ENCODE assay signal across 8 cellular contexts in genomic region chr17:57121308-57122042, GRCh38. TPM values are rescaled to one million over a fixed set of nuclear protein-coding genes. Genes with fewer than 3 reads are reported as not detected.
DNase-seq lines count a peak whose midpoint lies in the region; ATAC-seq and TF ChIP-seq lines count a peak whose summit lies in the region.

No MANE protein-coding gene starts in this region.

- DNase-seq in BJ (ENCODE audit: low read depth), result no peak
- DNase-seq in WERI-Rb-1, result peak; percentile 77
- DNase-seq in hepatic stellate cell (ENCODE audit: low spot score), result peak; percentile 62
- DNase-seq in cortex of kidney (lab: John Stamatoyannopoulos, UW), result no peak

- no peaks in the 10 kb centered on the region for H3K27me3 ChIP-seq in BJ (ENCODE audit: control insufficient read depth, insufficient read depth, low read length)
- no peaks in the 10 kb centered on the region for H3K27me3 ChIP-seq in WERI-Rb-1 (ENCODE audit: insufficient read depth, low read depth, severe bottlenecking)

- H3K27ac ChIP-seq in HEK293 (ENCODE audit: extremely low read depth, low read depth, low read length) (no peak overlapping the region), WERI-Rb-1 (no peak overlapping the region)

- H3K4me3 ChIP-seq in BJ (ENCODE audit: low read depth, low read length), result no peak overlapping the region
- H3K4me3 ChIP-seq in HEK293 (ENCODE audit: low read depth, low read length), result no peak overlapping the region
- H3K4me3 ChIP-seq in WERI-Rb-1 (ENCODE audit: low read depth, low read length), result no peak overlapping the region

- TF ChIP-seq CTCF in BJ (IDR thresholded peaks at IDR 0.05; ENCODE audit: insufficient read depth, low read depth, low read length), result peak; percentile 66
- TF ChIP-seq CTCF in HEK293 (tag by site-specific recombination; IDR thresholded peaks at IDR 0.05), result peak; percentile 34; the same call in 1 of the 2 replicates
- peak; percentile 75 for TF ChIP-seq CTCF in WERI-Rb-1 (IDR thresholded peaks at IDR 0.05; ENCODE audit: low read depth, low read length)

- no peak for ATAC-seq in GM21528 (IDR thresholded peaks at IDR 0.05; ENCODE audit: low FRiP score, unreplicated experiment)
- ATAC-seq in GM21526 (IDR thresholded peaks at IDR 0.05; ENCODE audit: low FRiP score, unreplicated experiment), result no peak
- ATAC-seq in HG03457 (IDR thresholded peaks at IDR 0.05; ENCODE audit: unreplicated experiment), result no peak

- H3K4me1 ChIP-seq in HEK293 (ENCODE audit: control insufficient read depth, insufficient read depth, low read length), result no peaks in the 10 kb centered on the region

- CTCF ChIA-PET in BJ (lab: Yijun Ruan, JAX), result interaction anchor here (0.6 to 1.9 kb wide), 9 partner anchors 8 to 713 kb away, joined by 3 to 7 read pairs (median 4); no protein-coding TSS in a partner anchor
- CTCF ChIA-PET in HEK293 (lab: Yijun Ruan, JAX), result interaction anchor here (0.6 to 4.2 kb wide), 15 partner anchors 10 to 1196 kb away, joined by 3 to 33 read pairs (median 4); no protein-coding TSS in a partner anchor

- H3K9me3 ChIP-seq in HEK293 (ENCODE audit: control insufficient read depth, insufficient read depth, low read depth, low read length) (no peaks in the 10 kb centered on the region), WERI-Rb-1 (ENCODE audit: severe bottlenecking) (no peaks in the 10 kb centered on the region)

- H3K36me3 ChIP-seq in BJ (ENCODE audit: control insufficient read depth, insufficient read depth, low read length) (peaks cover 4% of the 10 kb centered on the region), HEK293 (ENCODE audit: control insufficient read depth in 2 of 2, insufficient read depth in 1 of 2, low read length in 2 of 2) (peaks cover 13 to 87% of the 10 kb centered on the region in 2 experiments), WERI-Rb-1 (peaks cover 88% of the 10 kb centered on the region)

- POLR2A ChIA-PET in BJ (lab: Charles Lee), result no interaction called here
- POLR2A ChIA-PET in HEK293 (lab: Yijun Ruan, JAX), result interaction anchor here (0.7 kb wide), 1 partner anchor 626 kb away, joined by 3 read pairs; no protein-coding TSS in a partner anchor

TF ChIP-seq in HEK293, 187 proteins besides CTCF, POLR2A, EP300 and RAD21:
- TF ChIP-seq GLIS1 (tag by site-specific recombination; IDR thresholded peaks at IDR 0.05), result peak; percentile 55
- TF ChIP-seq ZNF777 (tag by site-specific recombination; IDR thresholded peaks at IDR 0.05; ENCODE audit: borderline replicate concordance), result no peak
- 0 out of 2 replicates have a peak, but pooled peaks have one; percentile 15 for TF ChIP-seq EGR2 (tag by site-specific recombination; IDR thresholded peaks at IDR 0.05; ENCODE audit: low read depth)
- peak; percentile 36 for TF ChIP-seq ZNF654 (tag by site-specific recombination; IDR thresholded peaks at IDR 0.05; ENCODE audit: low read depth)
- no peak for TF ChIP-seq ZNF529 (tag by site-specific recombination; IDR thresholded peaks at IDR 0.05; ENCODE audit: insufficient replicate concordance)
- TF ChIP-seq ZFHX2 (tag by site-specific recombination; conservative IDR thresholded peaks at IDR 0.05), result 0 out of 2 replicates have a peak, but pooled peaks have one; percentile 19
- TF ChIP-seq ZNF24 (tag by site-specific recombination; IDR thresholded peaks at IDR 0.05), result no peak
- no peak for TF ChIP-seq GLI4 (tag by site-specific recombination; IDR thresholded peaks at IDR 0.05)
- no peak for TF ChIP-seq ZNF518A (tag by site-specific recombination; conservative IDR thresholded peaks at IDR 0.05; ENCODE audit: low read depth)
TF ChIP-seq in HEK293: peak in this region for 4.

RNA-seq across cellular contexts. Expression of gene AKAP1, which starts 36.4 kb away (rescaled TPM):
- polyA plus RNA-seq in BJ (2011; rRNA removed), result 8.1 and 15.7 TPM in 2 replicates
- 18.9 and 21.2 TPM in 2 replicates for polyA minus RNA-seq in BJ (2011; rRNA and poly(A)+ RNA removed)

Comparison
In these comparisons a context has a peak if more than half of its experiments do, and no peak if none do; other contexts are left out.
1. DNase-seq: peak in WERI-Rb-1 (single experiment) and hepatic stellate cell (single experiment); none in BJ (single experiment) and cortex of kidney (single experiment).
2. Peak in every context shown above with its lines, with median percentiles within 50 percentile points of each other: CTCF ChIP-seq.